In the genomic region with DNA sequence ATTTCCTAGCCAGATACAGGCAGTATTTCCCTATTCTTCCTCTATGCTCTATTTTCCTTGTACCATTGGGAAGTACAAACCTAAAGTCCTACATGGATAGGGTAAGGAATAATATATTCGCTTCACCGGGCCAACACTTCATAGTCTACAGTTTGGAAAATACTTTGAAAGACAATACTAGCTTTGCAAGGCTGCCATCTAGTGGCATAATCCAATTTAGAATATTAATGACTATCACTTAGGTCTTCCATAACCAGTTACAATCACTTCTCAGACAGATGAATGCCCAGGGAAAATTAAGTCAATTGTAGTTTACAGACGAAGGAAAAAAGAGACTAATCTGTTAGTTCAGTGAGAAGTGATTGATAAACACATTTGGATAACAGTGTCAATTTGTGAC, we compare ENCODE assay signal across 1 cellular context.
TF ChIP-seq lines count a peak whose summit lies in the region.

No MANE protein-coding gene starts in this region.

TF ChIP-seq in WTC11, 78 proteins besides CTCF, POLR2A, EP300 and RAD21 (continued from another document):
- no peak for TF ChIP-seq PRDM15 (CRISPR knock-in tag; IDR thresholded peaks at IDR 0.05)
- no peak for TF ChIP-seq CREB1 (CRISPR knock-in tag; IDR thresholded peaks at IDR 0.05)
- TF ChIP-seq ZMAT4 (CRISPR knock-in tag; IDR thresholded peaks at IDR 0.05), result no peak
- no peak for TF ChIP-seq ZNF396 (CRISPR knock-in tag; IDR thresholded peaks at IDR 0.05; ENCODE audit: borderline replicate concordance)
- TF ChIP-seq, protein P1, sequence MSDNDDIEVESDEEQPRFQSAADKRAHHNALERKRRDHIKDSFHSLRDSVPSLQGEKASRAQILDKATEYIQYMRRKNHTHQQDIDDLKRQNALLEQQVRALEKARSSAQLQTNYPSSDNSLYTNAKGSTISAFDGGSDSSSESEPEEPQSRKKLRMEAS (CRISPR knock-in tag; IDR thresholded peaks at IDR 0.05), result no peak
- TF ChIP-seq NR2C2 (CRISPR knock-in tag; IDR thresholded peaks at IDR 0.05), result no peak
- no peak for TF ChIP-seq ZBTB21 (CRISPR knock-in tag; IDR thresholded peaks at IDR 0.05; ENCODE audit: borderline replicate concordance)
- no peak for TF ChIP-seq ZNF121 (CRISPR knock-in tag; IDR thresholded peaks at IDR 0.05)
